In the genomic region with DNA sequence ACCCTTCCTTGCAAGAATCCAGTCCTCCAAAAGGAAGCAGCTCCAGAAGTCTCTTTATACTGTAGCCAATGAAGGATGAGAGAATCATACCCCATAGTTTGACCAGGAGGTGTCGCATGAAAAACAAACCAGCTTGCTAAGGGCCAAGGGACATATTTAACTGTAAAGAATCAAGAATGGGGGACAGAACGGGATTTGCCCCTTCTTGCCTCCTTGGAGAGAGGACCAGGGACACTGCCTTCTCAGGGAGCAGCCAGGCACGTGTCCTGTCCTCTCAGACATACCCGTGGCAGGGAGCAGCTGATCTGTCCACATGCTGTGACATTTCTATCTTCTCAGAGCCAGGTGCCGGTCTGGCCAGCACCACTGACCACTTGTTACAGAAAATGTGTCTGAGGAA, we compare ENCODE assay signal across 14 cellular contexts. TPM values are rescaled to one million over a fixed set of nuclear protein-coding genes. Genes with fewer than 3 reads are reported as not detected.
DNase-seq lines count a peak whose midpoint lies in the region; ATAC-seq and TF ChIP-seq lines count a peak whose summit lies in the region.
"Had no signal": no experiment of that assay in that cellular context is flagged by ENCODE, and none has a peak within 500 bp of the region (broad histone marks: within the 10 kb centered on the region; RNA-seq: fewer than 3 reads in every experiment).

No MANE protein-coding gene starts in this region.

- TF ChIP-seq EP300 in tibial nerve (IDR thresholded peaks at IDR 0.05): no peak

- no peaks in the 10 kb centered on the region for H3K36me3 ChIP-seq in RWPE2 (ENCODE audit: low read depth)
- no peaks in the 10 kb centered on the region for H3K36me3 ChIP-seq in tibial nerve
- H3K36me3 ChIP-seq: HAP-1, lower lobe of right lung had no signal

- ATAC-seq in RWPE2 (ENCODE audit: low read depth) (no peak), GM21825 (IDR thresholded peaks at IDR 0.05; ENCODE audit: unreplicated experiment) (no peak)
- ATAC-seq: lower lobe of right lung, T-cell had no signal

- TF ChIP-seq CTCF in RWPE2 (IDR thresholded peaks at IDR 0.05; ENCODE audit: poor library complexity, severe bottlenecking): peak; percentile 20
- TF ChIP-seq CTCF in tibial nerve (IDR thresholded peaks at IDR 0.05): no peak

- DNase-seq in RWPE2 (ENCODE audit: low spot score) (no peak), midbrain (lab: John Stamatoyannopoulos, UW) (peak; percentile 59), tibial nerve (ENCODE audit: low spot score in 2 of 2) (no peak), Kasumi-1 (lab: John Stamatoyannopoulos, UW) (no peak)
- no peak for DNase-seq in activated naive CD4-positive, alpha-beta T cell treated with anti-CD3 and anti-CD28 coated beads, Interleukin-2, amount 50 U/mL, for 16 hours
- DNase-seq: activated CD4-positive, CD25-positive, alpha-beta regulatory T cell; activated effector memory CD4-positive, alpha-beta T cell treated with anti-CD3 and anti-CD28 coated beads, Interleukin-2, amount 50 U/mL, for 16 hours; lower lobe of right lung; NCI-H1105 treated with DMSO at 0.1 percent for 48 hours; stimulated activated CD4-positive, alpha-beta T cell treated with anti-CD3 and anti-CD28 coated beads, Interleukin-4, amount 100 ng/mL, for 4 hours; T-cell had no signal

- H3K27ac ChIP-seq in RWPE2 (ENCODE audit: poor library complexity, severe bottlenecking) (no peak overlapping the region), cingulate gyrus (ENCODE audit: low read depth, low read length) (peak overlapping the region; percentile 98), tibial nerve (peak overlapping the region in 3 of 4 donors; percentile 21 to 69 (median 64))
- H3K27ac ChIP-seq: lower lobe of right lung had no signal

- H3K27me3 ChIP-seq in RWPE2 (ENCODE audit: insufficient read depth, poor library complexity, severe bottlenecking) (no peaks in the 10 kb centered on the region), tibial nerve (no peaks in the 10 kb centered on the region)

- WGBS in tibial nerve, 2 donors: 67 to 79% methylated on average over 5 of the region's 5 CpGs

- no peaks in the 10 kb centered on the region for H3K9me3 ChIP-seq in RWPE2 (ENCODE audit: severe bottlenecking)
- no peaks in the 10 kb centered on the region for H3K9me3 ChIP-seq in tibial nerve
- H3K9me3 ChIP-seq: HAP-1, lower lobe of right lung had no signal

- no peak for TF ChIP-seq POLR2A in tibial nerve (IDR thresholded peaks at IDR 0.05)

- no peaks in the 10 kb centered on the region for H3K4me1 ChIP-seq in RWPE2 (ENCODE audit: insufficient read depth, poor library complexity, severe bottlenecking)
- H3K4me1 ChIP-seq in tibial nerve: peaks cover 0 to 12% (median 0%) of the 10 kb centered on the region in 4 donors
- H3K4me1 ChIP-seq: HAP-1, lower lobe of right lung had no signal

- H3K4me3 ChIP-seq in RWPE2 (ENCODE audit: severe bottlenecking): no peak overlapping the region
- no peak overlapping the region for H3K4me3 ChIP-seq in tibial nerve
- H3K4me3 ChIP-seq: HAP-1, lower lobe of right lung had no signal

RNA-seq across cellular contexts. Expression of gene PRUNE2, which starts 11.7 kb away (rescaled TPM):
- total RNA-seq in tibial nerve: 10 to 100 TPM; 23.2 to 50.4 (median 24.2) TPM
